ENCODE assay signal across 1 cellular context in the genomic region with DNA sequence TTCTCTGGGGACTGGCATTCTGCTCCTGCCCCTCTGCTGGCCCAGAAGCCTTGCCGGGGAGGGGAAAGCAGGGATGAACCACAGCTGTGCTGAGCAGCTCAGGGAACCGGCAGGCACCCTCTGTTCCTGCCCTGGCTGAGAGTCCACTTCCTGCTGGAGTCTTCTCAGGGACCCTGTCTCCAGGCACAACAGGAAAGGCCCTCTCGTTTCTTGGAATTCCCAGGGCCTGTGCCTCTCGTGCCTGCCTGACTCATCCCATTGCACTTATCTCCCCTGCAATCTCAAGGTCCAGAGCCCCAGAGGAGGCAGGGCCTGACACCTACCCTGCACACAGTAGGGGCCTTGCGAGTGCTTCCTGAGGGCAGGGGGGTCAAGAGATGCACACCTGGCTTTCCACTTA.
A peak's percentile ranks its signal among the peaks of the same experiment; 100 is the strongest.
TF ChIP-seq lines count a peak whose summit lies in the region.

No MANE protein-coding gene starts in this region.

TF ChIP-seq in IMR-90, 13 proteins besides CTCF, POLR2A, EP300 and RAD21 (continued from another document):
- no peak for TF ChIP-seq ELK1 (IDR thresholded peaks at IDR 0.05; ENCODE audit: borderline replicate concordance, low read depth, low read length)
- peak; percentile 20 for TF ChIP-seq RCOR1 (IDR thresholded peaks at IDR 0.05; ENCODE audit: insufficient replicate concordance, low read length)
- TF ChIP-seq MAZ (IDR thresholded peaks at IDR 0.05; ENCODE audit: borderline replicate concordance, low read depth, low read length) = peak; percentile 42; the same call in 1 of the 2 replicates
- TF ChIP-seq MAFK (IDR thresholded peaks at IDR 0.05; ENCODE audit: low read depth, low read length) = no peak
- TF ChIP-seq CEBPB (IDR thresholded peaks at IDR 0.05; ENCODE audit: low read depth, low read length) = peak; percentile 50; the same call in 1 of the 2 replicates
